8 cellular contexts compared by ENCODE assay signal in the genomic region with DNA sequence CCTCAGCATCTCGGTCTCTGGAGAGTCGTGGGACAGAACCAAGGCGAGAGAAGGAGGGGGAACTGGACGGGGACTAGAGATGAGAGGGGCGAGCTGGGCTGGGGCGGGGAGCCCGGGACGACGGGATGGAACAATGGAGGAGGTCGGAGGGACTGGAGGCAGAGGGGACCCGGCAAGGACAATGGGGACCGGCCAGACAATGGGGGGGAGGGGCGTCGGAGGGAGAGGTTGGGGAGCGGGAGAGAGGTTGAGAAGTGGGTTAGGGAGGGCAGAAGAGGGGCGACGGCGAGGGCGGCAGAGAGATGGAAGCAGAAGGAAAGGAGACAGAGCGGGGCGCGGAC. TPM values are rescaled to one million over a fixed set of nuclear protein-coding genes. Genes with fewer than 3 reads are reported as not detected.
DNase-seq lines count a peak whose midpoint lies in the region; ATAC-seq, FAIRE-seq and TF ChIP-seq lines count a peak whose summit lies in the region.

No MANE protein-coding gene starts in this region.

- no peak for TF ChIP-seq EP300 in HepG2 (IDR thresholded peaks at IDR 0.05; ENCODE audit: low read depth in 2 of 2, low read length in 2 of 2)
- no peak for TF ChIP-seq EP300 in HepG2 (CRISPR knock-in tag; IDR thresholded peaks at IDR 0.05; ENCODE audit: borderline replicate concordance)

- no peak overlapping the region for H3K27ac Mint-ChIP-seq in activated CD4-positive, alpha-beta T cell treated with anti-CD3 and anti-CD28 coated beads, Interleukin-2, amount 10 ng/mL, durations not matched to agents 7 days and 5 days

- POLR2A ChIA-PET in activated CD4-positive, alpha-beta T cell treated with anti-CD3 and anti-CD28 coated beads, Interleukin-2, amount 10 ng/mL, durations not matched to agents 7 days and 5 days (lab: Charles Lee) = no interaction called here
- POLR2A ChIA-PET in HepG2 (lab: Yijun Ruan, JAX) = interaction anchor here (1.0 kb wide), 1 partner anchor 20 kb away, joined by 5 read pairs; no protein-coding TSS in a partner anchor

- TF ChIP-seq POLR2A in HepG2 (IDR thresholded peaks at IDR 0.05; ENCODE audit: insufficient read depth in 1 of 2, low read depth in 2 of 2, low read length in 2 of 2) = no peak

- H3K27ac ChIP-seq in HepG2 (ENCODE audit: extremely low read length, insufficient read depth, low read length) (no peak overlapping the region), thoracic aorta (no peak overlapping the region)

- TF ChIP-seq CTCF in HepG2 (CRISPR knock-in tag; IDR thresholded peaks at IDR 0.05) (no peak), thoracic aorta (IDR thresholded peaks at IDR 0.05) (no peak)

- 25% methylated on average over 22 of the region's 22 CpGs for WGBS in HepG2 (ENCODE audit: low lambda C conversion rate)

- no TSS peak for BruUV-seq in HepG2 (replicated peaks; lab: Mats Ljungman, UMichigan)

- intact Hi-C loops in HepG2 (cut with micrococcal nuclease; ENCODE audit: unreplicated experiment) = loop anchor here (1.0 to 10.0 kb wide), 4 partner anchors 53 to 1511 kb away; no protein-coding TSS in a partner anchor

- H3K9me3 ChIP-seq in adipocyte (ENCODE audit: control insufficient read depth, low read length) (no peaks in the 10 kb centered on the region), HepG2 (ENCODE audit: low read length) (no peaks in the 10 kb centered on the region), thoracic aorta (no peaks in the 10 kb centered on the region)

- no peaks in the 10 kb centered on the region for H3K79me2 ChIP-seq in HepG2 (ENCODE audit: insufficient read depth, low read length)

- H3K27me3 Mint-ChIP-seq in activated CD4-positive, alpha-beta T cell treated with anti-CD3 and anti-CD28 coated beads, Interleukin-2, amount 10 ng/mL, durations not matched to agents 7 days and 5 days = peaks cover 76% of the 10 kb centered on the region

- no peaks in the 10 kb centered on the region for H3K36me3 ChIP-seq in adipocyte (ENCODE audit: control insufficient read depth, insufficient read depth, low read length, severe bottlenecking)
- no peaks in the 10 kb centered on the region for H3K36me3 ChIP-seq in HepG2 (replicated peaks in 1 of 2; ENCODE audit: control insufficient read depth in 1 of 2, insufficient read depth in 2 of 2, low read length in 2 of 2)
- H3K36me3 ChIP-seq in thoracic aorta = no peaks in the 10 kb centered on the region

- no peak overlapping the region for H2AFZ ChIP-seq in HepG2 (ENCODE audit: low read length)

- CTCF ChIA-PET in activated CD4-positive, alpha-beta T cell treated with anti-CD3 and anti-CD28 coated beads, Interleukin-2, amount 10 ng/mL, durations not matched to agents 7 days and 5 days (lab: Charles Lee) = interaction anchor here (0.7 to 5.3 kb wide), 11 partner anchors 11 to 750 kb away, joined by 3 to 31 read pairs (median 4); no protein-coding TSS in a partner anchor
- CTCF ChIA-PET in HepG2 (lab: Yijun Ruan, JAX; ENCODE audit: low intra/inter-chr PET ratio, low total read pairs) = interaction anchor here (0.8 to 3.3 kb wide), 5 partner anchors 52 to 88 kb away, joined by 3 to 23 read pairs (median 4); no protein-coding TSS in a partner anchor

- H3K4me2 ChIP-seq in HepG2 (ENCODE audit: low read depth, low read length) = 0 out of 2 replicates have a peak overlapping the region, but pooled peaks have one; percentile 74

- no peak for DNase-seq in activated CD4-positive, alpha-beta T cell treated with anti-CD3 and anti-CD28 coated beads, Interleukin-2, amount 10 ng/mL, durations not matched to agents 7 days and 5 days
- no peak for DNase-seq in activated CD4-positive, alpha-beta T cell treated with anti-CD3 and anti-CD28 coated beads for 1 hour
- DNase-seq in adipocyte (ENCODE audit: low read depth) (no peak), HepG2 (ENCODE audit: low spot score) (no peak), thoracic aorta (ENCODE audit: low spot score) (no peak), inferior parietal cortex (ENCODE audit: extremely low spot score) (no peak)
- no peak for DNase-seq in effector CD8-positive, alpha-beta T cell (lab: John Stamatoyannopoulos, UW)

- peaks cover 23% of the 10 kb centered on the region for H3K4me1 Mint-ChIP-seq in activated CD4-positive, alpha-beta T cell treated with anti-CD3 and anti-CD28 coated beads, Interleukin-2, amount 10 ng/mL, durations not matched to agents 7 days and 5 days

- peak overlapping the region; percentile 66 for H3K4me3 Mint-ChIP-seq in activated CD4-positive, alpha-beta T cell treated with anti-CD3 and anti-CD28 coated beads, Interleukin-2, amount 10 ng/mL, durations not matched to agents 7 days and 5 days

- H3K9me3 Mint-ChIP-seq in activated CD4-positive, alpha-beta T cell treated with anti-CD3 and anti-CD28 coated beads, Interleukin-2, amount 10 ng/mL, durations not matched to agents 7 days and 5 days = no peaks in the 10 kb centered on the region

- in situ Hi-C loops in HepG2 (cut with HindIII; ENCODE audit: extremely low pct_ligation_motif_present, low pct_unique_long_range_greater_than_20kb) = loop anchor here (5.0 kb wide), 2 partner anchors 56 to 59 kb away; no protein-coding TSS in a partner anchor

- H3K27me3 ChIP-seq in adipocyte (replicated peaks; ENCODE audit: control insufficient read depth, insufficient read depth, low read length) (peaks cover 57% of the 10 kb centered on the region), HepG2 (ENCODE audit: control insufficient read depth in 1 of 2, insufficient read depth in 2 of 2, low read length in 2 of 2) (peaks cover 22 to 83% of the 10 kb centered on the region in 2 experiments), thoracic aorta (replicated peaks; ENCODE audit: insufficient read depth) (no peaks in the 10 kb centered on the region)

- no peak for FAIRE-seq in HepG2 (lab: Jason Lieb, UNC)

- H4K20me1 ChIP-seq in HepG2 (ENCODE audit: insufficient read depth, low read length) = no peaks in the 10 kb centered on the region; the same call in 1 of the 2 replicates

- H3K4me3 ChIP-seq in adipocyte (ENCODE audit: low read length) (peak overlapping the region; percentile 65), HepG2 (replicated peaks in 1 of 3; ENCODE audit: insufficient read depth in 1 of 3, low read depth in 2 of 3, low read length in 3 of 3) (peak overlapping the region in 1 of 3 experiments; percentile 70; a peak in 1 of 6 replicates), thoracic aorta (peak overlapping the region; percentile 77)

- no peak for ATAC-seq in HepG2
- no peak for ATAC-seq in thoracic aorta (ENCODE audit: insufficient number of reproducible peaks, low FRiP score, low read depth)
- ATAC-seq in HG02973 (IDR thresholded peaks at IDR 0.05; ENCODE audit: unreplicated experiment) = no peak

- H3K4me1 ChIP-seq in adipocyte (ENCODE audit: control insufficient read depth, insufficient read depth, low read length) = peaks cover 13% of the 10 kb centered on the region
- peaks cover 25% of the 10 kb centered on the region for H3K4me1 ChIP-seq in HepG2 (ENCODE audit: insufficient read depth, low read length)
- H3K4me1 ChIP-seq in thoracic aorta (ENCODE audit: control insufficient read depth in 1 of 2, low read depth in 2 of 2) = peaks cover 18 to 29% of the 10 kb centered on the region in 2 donors

- no peak for TF ChIP-seq RAD21 in HepG2 (CRISPR knock-in tag; IDR thresholded peaks at IDR 0.05)

- H3K9ac ChIP-seq in adipocyte (ENCODE audit: low read length) = no peak overlapping the region
- H3K9ac ChIP-seq in HepG2 (ENCODE audit: insufficient read depth, low read depth, low read length) = no peak overlapping the region

- no peaks in the 10 kb centered on the region for H3K36me3 Mint-ChIP-seq in activated CD4-positive, alpha-beta T cell treated with anti-CD3 and anti-CD28 coated beads, Interleukin-2, amount 10 ng/mL, durations not matched to agents 7 days and 5 days (ENCODE audit: low read depth)

TF ChIP-seq in HepG2, 621 proteins besides CTCF, POLR2A, EP300 and RAD21:
- TF ChIP-seq ZNF230 (CRISPR knock-in tag; IDR thresholded peaks at IDR 0.05) = 0 out of 2 replicates have a peak, but pooled peaks have one; percentile 9
- TF ChIP-seq, protein P1, sequence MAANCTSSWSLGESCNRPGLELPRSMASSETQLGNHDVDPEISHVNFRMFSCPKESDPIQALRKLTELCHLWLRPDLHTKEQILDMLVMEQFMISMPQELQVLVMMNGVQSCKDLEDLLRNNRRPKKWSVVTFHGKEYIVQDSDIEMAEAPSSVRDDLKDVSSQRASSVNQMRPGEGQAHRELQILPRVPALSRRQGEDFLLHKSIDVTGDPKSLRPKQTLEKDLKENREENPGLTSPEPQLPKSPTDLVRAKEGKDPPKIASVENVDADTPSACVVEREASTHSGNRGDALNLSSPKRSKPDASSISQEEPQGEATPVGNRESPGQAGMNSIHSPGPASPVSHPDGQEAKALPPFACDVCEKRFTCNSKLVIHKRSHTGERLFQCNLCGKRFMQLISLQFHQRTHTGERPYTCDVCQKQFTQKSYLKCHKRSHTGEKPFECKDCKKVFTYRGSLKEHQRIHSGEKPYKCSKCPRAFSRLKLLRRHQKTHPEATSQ (CRISPR knock-in tag; IDR thresholded peaks at IDR 0.05; ENCODE audit: borderline replicate concordance) = no peak

RNA-seq across cellular contexts. Expression of gene NGFR, which starts 0.7 kb away (rescaled TPM):
- total RNA-seq in activated CD4-positive, alpha-beta T cell treated with anti-CD3 and anti-CD28 coated beads, Interleukin-2, amount 10 ng/mL, durations not matched to agents 7 days and 5 days = under 1 TPM in 1 of 2 experiments, not detected in 1; 0.07 TPM
- total RNA-seq in HepG2 (2016; rRNA removed; fragmentation: Illumina TruSeq; extraction: Trizol) (0.41 and 1.1 TPM in 2 replicates), thoracic aorta (10 to 100 TPM; 13.9 to 22.5 TPM)
- 0.10 TPM in 1 of 2 replicates, not detected in the other for total RNA-seq in HepG2 (2016; cell fraction: cytosol; rRNA removed; fragmentation: Illumina TruSeq; extraction: Trizol; ENCODE audit: low read depth)
- total RNA-seq in HepG2 (2016; cell fraction: insoluble cytoplasmic fraction; rRNA removed; fragmentation: Illumina TruSeq; extraction: Trizol) = 0.30 and 1.4 TPM in 2 replicates
- 0.21 and 0.40 TPM in 2 replicates for total RNA-seq in HepG2 (2016; cell fraction: membrane; rRNA removed; fragmentation: Illumina TruSeq; extraction: Trizol)
- 1.3 and 1.6 TPM in 2 replicates for total RNA-seq in HepG2 (2016; cell fraction: nucleus; rRNA removed; fragmentation: Illumina TruSeq; extraction: Trizol)
- 1.8 and 2.7 TPM in 2 replicates for polyA plus RNA-seq in HepG2 (2011; rRNA removed)
- polyA plus RNA-seq in HepG2 (2011; cell fraction: cytosol; rRNA removed) = 1.9 and 2.8 TPM in 2 replicates
- 1.5 and 2.5 TPM in 2 replicates for polyA plus RNA-seq in HepG2 (2011; cell fraction: nucleus; rRNA removed)
- 0.27 and 1.0 TPM in 2 replicates for polyA plus RNA-seq in HepG2 (2012)
- 0.11 and 0.15 TPM in 2 replicates for polyA plus RNA-seq in HepG2 (2016; cell fraction: cytosol; fragmentation: Illumina TruSeq; extraction: Trizol; ENCODE audit: low read depth)
- polyA plus RNA-seq in HepG2 (2016; cell fraction: insoluble cytoplasmic fraction; fragmentation: Illumina TruSeq; extraction: Trizol; ENCODE audit: low read depth) = 0.46 and 0.72 TPM in 2 replicates
- polyA plus RNA-seq in HepG2 (2016; cell fraction: membrane; fragmentation: Illumina TruSeq; extraction: Trizol; ENCODE audit: low read depth) = 0.15 and 0.29 TPM in 2 replicates
- polyA plus RNA-seq in HepG2 (2016; cell fraction: nucleus; fragmentation: Illumina TruSeq; extraction: Trizol; ENCODE audit: insufficient read depth, low read depth) = 4.1 and 4.2 TPM in 2 replicates
- 0.07 and 4.0 TPM in 2 replicates for polyA minus RNA-seq in HepG2 (2011; rRNA and poly(A)+ RNA removed; ENCODE audit: low replicate concordance)
- 1.2 and 1.3 TPM in 2 replicates for polyA minus RNA-seq in HepG2 (2011; cell fraction: cytosol; rRNA and poly(A)+ RNA removed)
- 0.39 and 0.62 TPM in 2 replicates for polyA minus RNA-seq in HepG2 (2011; cell fraction: nucleus; rRNA and poly(A)+ RNA removed)
